Comparison of ENCODE assay signal across 3 cellular contexts in genomic region chrX:40558590-40558989, GRCh38.
A peak's percentile ranks its signal among the peaks of the same experiment; 100 is the strongest.
TF ChIP-seq lines count a peak whose summit lies in the region.

No MANE protein-coding gene starts in this region.

TF ChIP-seq in SK-N-SH, 30 proteins besides CTCF, POLR2A, EP300 and RAD21:
- TF ChIP-seq PBX3 (IDR thresholded peaks at IDR 0.05) (no peak), SMC3 (IDR thresholded peaks at IDR 0.05; ENCODE audit: low read depth, low read length) (no peak), TEAD4 (IDR thresholded peaks at IDR 0.05; ENCODE audit: borderline replicate concordance, insufficient read depth) (no peak), CHD2 (IDR thresholded peaks at IDR 0.05; ENCODE audit: low read length, partially characterized antibody) (no peak)
- TF ChIP-seq, protein P1, sequence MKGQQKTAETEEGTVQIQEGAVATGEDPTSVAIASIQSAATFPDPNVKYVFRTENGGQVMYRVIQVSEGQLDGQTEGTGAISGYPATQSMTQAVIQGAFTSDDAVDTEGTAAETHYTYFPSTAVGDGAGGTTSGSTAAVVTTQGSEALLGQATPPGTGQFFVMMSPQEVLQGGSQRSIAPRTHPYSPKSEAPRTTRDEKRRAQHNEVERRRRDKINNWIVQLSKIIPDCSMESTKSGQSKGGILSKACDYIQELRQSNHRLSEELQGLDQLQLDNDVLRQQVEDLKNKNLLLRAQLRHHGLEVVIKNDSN (IDR thresholded peaks at IDR 0.05; ENCODE audit: borderline replicate concordance, low read depth) = peak; percentile 35; the same call in 1 of the 2 replicates

TF ChIP-seq in SK-N-SH treated with all-trans-retinoic acid at 6 μM for 48 hours, 23 proteins besides CTCF, POLR2A, EP300 and RAD21 (continued from another document):
- TF ChIP-seq, protein P2, sequence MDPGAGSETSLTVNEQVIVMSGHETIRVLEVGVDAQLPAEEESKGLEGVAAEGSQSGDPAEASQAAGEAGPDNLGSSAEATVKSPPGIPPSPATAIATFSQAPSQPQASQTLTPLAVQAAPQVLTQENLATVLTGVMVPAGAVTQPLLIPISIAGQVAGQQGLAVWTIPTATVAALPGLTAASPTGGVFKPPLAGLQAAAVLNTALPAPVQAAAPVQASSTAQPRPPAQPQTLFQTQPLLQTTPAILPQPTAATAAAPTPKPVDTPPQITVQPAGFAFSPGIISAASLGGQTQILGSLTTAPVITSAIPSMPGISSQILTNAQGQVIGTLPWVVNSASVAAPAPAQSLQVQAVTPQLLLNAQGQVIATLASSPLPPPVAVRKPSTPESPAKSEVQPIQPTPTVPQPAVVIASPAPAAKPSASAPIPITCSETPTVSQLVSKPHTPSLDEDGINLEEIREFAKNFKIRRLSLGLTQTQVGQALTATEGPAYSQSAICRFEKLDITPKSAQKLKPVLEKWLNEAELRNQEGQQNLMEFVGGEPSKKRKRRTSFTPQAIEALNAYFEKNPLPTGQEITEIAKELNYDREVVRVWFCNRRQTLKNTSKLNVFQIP (CRISPR knock-in tag; IDR thresholded peaks at IDR 0.05; ENCODE audit: borderline replicate concordance, low read depth) = no peak
- TF ChIP-seq TCF4 (CRISPR knock-in tag; IDR thresholded peaks at IDR 0.05; ENCODE audit: borderline replicate concordance) = no peak
- TF ChIP-seq PATZ1 (CRISPR knock-in tag; IDR thresholded peaks at IDR 0.05; ENCODE audit: borderline replicate concordance) = no peak
- no peak for TF ChIP-seq PPARA (CRISPR knock-in tag; IDR thresholded peaks at IDR 0.05; ENCODE audit: borderline replicate concordance)
- no peak for TF ChIP-seq TOX (CRISPR knock-in tag; IDR thresholded peaks at IDR 0.05; ENCODE audit: borderline replicate concordance)
- TF ChIP-seq ARNTL (CRISPR knock-in tag; IDR thresholded peaks at IDR 0.05; ENCODE audit: borderline replicate concordance, low read depth) = no peak
TF ChIP-seq in SK-N-SH treated with all-trans-retinoic acid at 6 μM for 48 hours: peak in this region for 0.

TF ChIP-seq in K562, 482 proteins besides CTCF, POLR2A, EP300 and RAD21 (continued from another document):
- TF ChIP-seq USF2 (CRISPR knock-in tag; IDR thresholded peaks at IDR 0.05) = peak; percentile 80
- TF ChIP-seq ZNF407 (IDR thresholded peaks at IDR 0.05; ENCODE audit: low read depth) = no peak
- TF ChIP-seq CBFA2T2 (conservative IDR thresholded peaks at IDR 0.05) = 0 out of 2 replicates have a peak, but pooled peaks have one; percentile 10
- TF ChIP-seq GTF2F1 (IDR thresholded peaks at IDR 0.05; ENCODE audit: low read depth, low read length) = no peak
